11 cellular contexts compared by ENCODE assay signal in the genomic region with DNA sequence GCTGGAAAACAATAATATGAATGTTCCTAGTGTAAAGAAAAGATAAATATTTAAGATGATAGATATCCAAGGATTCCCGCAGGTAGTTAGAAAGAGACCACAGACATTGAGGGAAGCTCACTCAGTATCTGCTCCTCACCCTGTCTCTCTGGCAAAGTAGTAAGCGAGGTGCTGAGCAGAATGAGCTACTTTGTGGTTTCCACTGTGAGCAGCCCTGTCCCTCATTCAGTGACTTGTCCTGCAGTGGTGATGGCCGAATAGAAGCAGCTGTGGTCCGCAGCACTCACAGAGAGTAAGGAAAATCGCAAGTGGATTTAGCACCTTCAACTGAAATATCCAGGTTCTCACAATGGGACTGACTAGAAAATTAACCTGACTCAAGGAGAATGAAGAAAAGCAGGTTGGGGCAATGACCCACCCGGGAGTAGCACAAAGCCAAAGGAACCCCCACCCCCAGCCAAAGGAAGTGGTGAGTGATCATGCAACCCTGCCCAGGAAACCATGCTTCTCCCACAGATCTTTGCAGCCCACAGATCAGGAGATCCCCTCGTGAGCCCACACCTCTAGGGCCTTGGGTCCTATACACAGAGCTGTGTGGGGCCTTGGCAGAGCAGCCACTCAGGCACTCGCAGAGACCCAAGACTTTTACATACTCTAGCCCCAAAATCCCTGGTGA. TPM values are rescaled to one million over a fixed set of nuclear protein-coding genes. Genes with fewer than 3 reads are reported as not detected.
A peak's percentile ranks its signal among the peaks of the same experiment; 100 is the strongest.
DNase-seq lines count a peak whose midpoint lies in the region; ATAC-seq and TF ChIP-seq lines count a peak whose summit lies in the region.
"Had no signal": no experiment of that assay in that cellular context is flagged by ENCODE, and none has a peak within 500 bp of the region (broad histone marks: within the 10 kb centered on the region; RNA-seq: fewer than 3 reads in every experiment).

No MANE protein-coding gene starts in this region.

- TF ChIP-seq EP300 in suprapubic skin (IDR thresholded peaks at IDR 0.05), result no peak

- 77% methylated on average over 7 of the region's 8 CpGs for WGBS in suprapubic skin

- no peaks in the 10 kb centered on the region for H3K36me3 ChIP-seq in suprapubic skin
- H3K36me3 ChIP-seq: sigmoid colon had no signal

- no peaks in the 10 kb centered on the region for H3K9me3 ChIP-seq in suprapubic skin
- H3K9me3 ChIP-seq: sigmoid colon had no signal

- ATAC-seq in GM18868 (IDR thresholded peaks at IDR 0.05; ENCODE audit: unreplicated experiment) (peak; percentile 86), HG03196 (IDR thresholded peaks at IDR 0.05; ENCODE audit: unreplicated experiment) (peak; percentile 61), HG03175 (IDR thresholded peaks at IDR 0.05; ENCODE audit: unreplicated experiment) (no peak)

- no peaks in the 10 kb centered on the region for H3K27me3 ChIP-seq in suprapubic skin
- H3K27me3 ChIP-seq: sigmoid colon had no signal

- no peak overlapping the region for H3K27ac ChIP-seq in suprapubic skin
- H3K27ac ChIP-seq: sigmoid colon had no signal

- TF ChIP-seq CTCF in suprapubic skin (IDR thresholded peaks at IDR 0.05), result no peak

- no peak for TF ChIP-seq POLR2A in suprapubic skin (IDR thresholded peaks at IDR 0.05)

- no peaks in the 10 kb centered on the region for H3K4me1 ChIP-seq in suprapubic skin
- H3K4me1 ChIP-seq: sigmoid colon had no signal

- H3K4me3 ChIP-seq in suprapubic skin, result no peak overlapping the region
- H3K4me3 ChIP-seq: sigmoid colon had no signal

- DNase-seq in activated CD8-positive, alpha-beta memory T cell treated with anti-CD3 and anti-CD28 coated beads, Interleukin-2, amount 50 U/mL, for 48 hours, result peak; percentile 77
- DNase-seq in stimulated activated CD4-positive, alpha-beta T cell treated with anti-CD3 and anti-CD28 coated beads, Interleukin-1b, Interleukin-23, amount 100 ng/mL, for 48 hours, result peak; percentile 32
- DNase-seq in suprapubic skin (ENCODE audit: low spot score in 2 of 2) (no peak), NCI-H2196 treated with DMSO at 0.1 percent for 48 hours (lab: John Stamatoyannopoulos, UW; ENCODE audit: unreplicated experiment) (no peak), anterior cingulate cortex (lab: John Stamatoyannopoulos, UW) (no peak)
- DNase-seq: NCI-H1436 treated with DMSO at 0.1 percent for 48 hours, sigmoid colon had no signal

RNA-seq across cellular contexts. Expression of a gene that starts 21.8 kb away (rescaled TPM):
- 10 to 100 TPM; 14.8 to 19.6 (median 15.7) TPM for total RNA-seq in suprapubic skin

RNA-seq across cellular contexts. Expression of a gene that starts 31.9 kb away (rescaled TPM):
- total RNA-seq in suprapubic skin, result not detected
- total RNA-seq: dermis microvascular lymphatic vessel endothelial cell, sigmoid colon had no signal

RNA-seq across cellular contexts. Expression of a gene that starts 45.1 kb away (rescaled TPM):
- total RNA-seq in suprapubic skin, result 1,000 to 10,000 TPM in 3 of 4 donors, 100 to 1,000 TPM in 1; 758 to 1,526 (median 1,196) TPM

Comparison
In these comparisons a context has a peak if more than half of its experiments do, and no peak if none do; other contexts are left out.
1. DNase-seq: peak in activated CD8-positive, alpha-beta memory T cell treated with anti-CD3 and anti-CD28 coated beads, Interleukin-2, amount 50 U/mL, for 48 hours (single experiment) and stimulated activated CD4-positive, alpha-beta T cell treated with anti-CD3 and anti-CD28 coated beads, Interleukin-1b, Interleukin-23, amount 100 ng/mL, for 48 hours (single experiment); none in suprapubic skin (0 of 2), NCI-H2196 treated with DMSO at 0.1 percent for 48 hours (single experiment) and anterior cingulate cortex (0 of 58).